8 cellular contexts compared by ENCODE assay signal in the genomic region with DNA sequence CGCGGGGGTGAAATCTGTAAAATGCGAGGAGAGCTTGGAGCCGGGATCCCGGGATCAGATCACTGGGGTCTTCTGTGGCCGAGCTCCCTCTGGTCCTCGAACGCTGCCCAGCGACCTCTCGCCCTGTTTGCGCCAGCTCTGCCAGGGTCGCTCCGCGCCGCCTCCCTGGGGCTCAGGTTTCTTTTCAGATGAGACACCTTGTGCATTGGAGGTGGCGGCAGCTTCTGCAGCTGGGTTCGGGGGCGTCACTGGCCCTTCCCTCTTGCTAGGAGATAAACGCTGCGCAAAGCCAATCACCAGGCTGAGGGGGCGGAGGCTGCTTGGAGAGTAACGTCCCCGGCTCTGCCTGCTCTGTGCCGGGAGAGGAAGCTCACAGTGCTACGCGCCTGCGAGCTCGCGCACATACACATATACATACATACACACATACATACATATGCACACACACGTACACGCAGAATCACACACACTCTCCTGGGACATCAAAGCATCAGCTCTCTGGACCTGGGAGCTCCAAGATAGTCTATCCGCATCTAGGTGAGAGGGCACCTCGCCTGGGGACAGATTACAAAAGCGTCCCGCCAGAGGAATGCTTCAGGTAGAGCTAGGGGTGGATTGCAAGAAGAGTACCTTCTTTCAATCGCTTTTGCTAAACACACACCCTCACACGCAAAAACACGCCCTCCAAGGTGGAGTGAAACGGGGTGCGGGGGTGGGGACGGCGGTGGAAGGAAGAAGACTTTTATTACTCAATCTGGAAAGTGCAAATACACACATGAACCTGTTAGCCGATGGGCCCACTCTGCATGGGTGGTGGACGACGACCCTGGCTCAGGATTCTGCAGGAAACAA. TPM values are rescaled to one million over a fixed set of nuclear protein-coding genes. Genes with fewer than 3 reads are reported as not detected.
A peak's percentile ranks its signal among the peaks of the same experiment; 100 is the strongest.
DNase-seq lines count a peak whose midpoint lies in the region; ATAC-seq lines count a peak whose summit lies in the region.

A gene with protein sequence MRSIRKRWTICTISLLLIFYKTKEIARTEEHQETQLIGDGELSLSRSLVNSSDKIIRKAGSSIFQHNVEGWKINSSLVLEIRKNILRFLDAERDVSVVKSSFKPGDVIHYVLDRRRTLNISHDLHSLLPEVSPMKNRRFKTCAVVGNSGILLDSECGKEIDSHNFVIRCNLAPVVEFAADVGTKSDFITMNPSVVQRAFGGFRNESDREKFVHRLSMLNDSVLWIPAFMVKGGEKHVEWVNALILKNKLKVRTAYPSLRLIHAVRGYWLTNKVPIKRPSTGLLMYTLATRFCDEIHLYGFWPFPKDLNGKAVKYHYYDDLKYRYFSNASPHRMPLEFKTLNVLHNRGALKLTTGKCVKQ (minus strand): TSS at position 247 of the 852 bp plus-strand sequence. CDS start 327 bp downstream, outside the sequence.

- intact Hi-C loops in T-helper 1 cell treated with Interleukin-12 subunit alpha and Interleukin-12 subunit beta and Interleukin-4 antibody, amounts not matched to agents 30 ng/mL and 1 ng/mL, for 36 hours (cut with micrococcal nuclease) = loop anchor here (1.0 to 10.0 kb wide), 9 partner anchors 19 to 1974 kb away; a partner anchor contains a TSS
- intact Hi-C loops in aorta (cut with DNase I) = no loop called here

- H3K9me3 ChIP-seq in ES-I3 (ENCODE audit: control insufficient read depth, insufficient read depth, low read length) = no peaks in the 10 kb centered on the region
- H3K9me3 ChIP-seq in aorta (ENCODE audit: control insufficient read depth, low read length) = no peaks in the 10 kb centered on the region

- H3K36me3 ChIP-seq in ES-I3 (ENCODE audit: insufficient read depth, low read length) = no peaks in the 10 kb centered on the region
- no peaks in the 10 kb centered on the region for H3K36me3 ChIP-seq in aorta (ENCODE audit: control insufficient read depth in 1 of 2, insufficient read depth in 2 of 2, low read length in 1 of 2)

- 0% methylated on average over 44 to 45 of the region's 45 CpGs for WGBS in aorta, 2 donors

- H3K27ac ChIP-seq in aorta (ENCODE audit: low read depth in 1 of 2, low read length in 2 of 2) = no peak within 1 kb of the TSS

- peak within 1 kb of the TSS in 1 of 2 donors; percentile 52 for H3K4me3 ChIP-seq in aorta (ENCODE audit: low read length in 2 of 2)

- peak; percentile 84 for ATAC-seq in aorta (ENCODE audit: low FRiP score)

- H3K4me1 ChIP-seq in ES-I3 (ENCODE audit: insufficient read depth, low read length) = peaks cover 12% of the 10 kb centered on the region; the same call in 1 of the 2 replicates
- H3K4me1 ChIP-seq in aorta (ENCODE audit: control insufficient read depth in 1 of 2, insufficient read depth in 2 of 2, low read length in 2 of 2) = peaks cover 0 to 3% of the 10 kb centered on the region in 2 donors

- DNase-seq in HCEC 1CT (peak; percentile 49), NCI-H1048 (lab: John Stamatoyannopoulos, UW) (peak; percentile 39), amygdala (lab: John Stamatoyannopoulos, UW) (peak in 48 of 56 donors; percentile 27 to 82 (median 56)), hypothalamus (lab: John Stamatoyannopoulos, UW) (peak in 40 of 51 donors; percentile 13 to 79 (median 54)), retina (peak; percentile 91), aorta (peak; percentile 90 to 93)

- no peaks in the 10 kb centered on the region for H3K27me3 ChIP-seq in aorta (ENCODE audit: control insufficient read depth in 1 of 2, insufficient read depth in 2 of 2, low read length in 1 of 2)

- H3K9ac ChIP-seq in ES-I3 (ENCODE audit: low read depth, low read length) = peak within 1 kb of the TSS; percentile 69; the same call in 1 of the 2 replicates

RNA-seq across cellular contexts. Expression of the gene that starts here (rescaled TPM):
- 65.1 and 74.6 TPM in 2 replicates for total RNA-seq in T-helper 1 cell treated with Interleukin-12 subunit alpha and Interleukin-12 subunit beta and Interleukin-4 antibody, amounts not matched to agents 30 ng/mL and 1 ng/mL, for 36 hours
- 10 to 100 TPM; 15.6 to 19.7 TPM for total RNA-seq in aorta
- 1 to 10 TPM in 1 of 2 donors, under 1 TPM in 1; 0.10 to 3.3 TPM for polyA plus RNA-seq in aorta

Comparison
In these comparisons a context has a peak if more than half of its experiments do, and no peak if none do; other contexts are left out.
1. DNase-seq: peak in every context shown above with its lines; median percentile 92 in aorta; 91 in retina; 56 in amygdala; 54 in hypothalamus; 49 in HCEC 1CT; 39 in NCI-H1048.